ENCODE assay signal across 26 cellular contexts in genomic region chrY:7343261-7343660, GRCh38.
DNase-seq lines count a peak whose midpoint lies in the region; ATAC-seq, FAIRE-seq and TF ChIP-seq lines count a peak whose summit lies in the region.
"Had no signal": no experiment of that assay in that cellular context is flagged by ENCODE, and none has a peak within 500 bp of the region (broad histone marks: within the 10 kb centered on the region; RNA-seq: fewer than 3 reads in every experiment).

No MANE protein-coding gene starts in this region.

- TF ChIP-seq POLR2A in endothelial cell of umbilical vein (IDR thresholded peaks at IDR 0.05; ENCODE audit: low read depth, low read length), result no peak

- H3K9me3 ChIP-seq in endothelial cell of umbilical vein (replicated peaks; ENCODE audit: control insufficient read depth, insufficient read depth, low read length), result no peaks in the 10 kb centered on the region
- H3K9me3 ChIP-seq: HAP-1, thoracic aorta, uterus had no signal

- no peaks in the 10 kb centered on the region for H3K9me1 ChIP-seq in endothelial cell of umbilical vein (replicated peaks; ENCODE audit: control insufficient read depth, extremely low read depth, insufficient read depth, low read length)

- H3K27ac Mint-ChIP-seq in activated T-cell treated with anti-CD3 and anti-CD28 coated beads, Interleukin-2, amount 50 U/mL, for 72 hours, result peak overlapping the region; percentile 89
- no peak overlapping the region for H3K27ac Mint-ChIP-seq in activated T-cell treated with anti-CD3 and anti-CD28 coated beads, Interleukin-2, amount 50 U/mL, for 24 hours
- no peak overlapping the region for H3K27ac Mint-ChIP-seq in GM23338
- peak overlapping the region; percentile 99 for H3K27ac Mint-ChIP-seq in activated T-helper 17 cell treated with anti-CD3 and anti-CD28 coated beads, Interleukin-2, amount 50 U/mL, for 72 hours
- H3K27ac Mint-ChIP-seq: activated B cell treated with CpG ODN at 0.5 μM for 24 hours; stimulated activated naive B cell treated with anti-CD40 and anti-IgM and Interleukin-4, amounts not matched to agents 10 μg/mL and 1 μg/mL and 100 μg/mL, for 72 hours had no signal

- H3K27ac ChIP-seq in GM23338 (ENCODE audit: low read depth) (no peak overlapping the region), endothelial cell of umbilical vein (ENCODE audit: insufficient read depth, low read depth, low read length) (peak overlapping the region; percentile 91)
- H3K27ac ChIP-seq: RWPE1, thoracic aorta, uterus had no signal

- peak; percentile 78 for FAIRE-seq in endothelial cell of umbilical vein (lab: Jason Lieb, UNC)
- FAIRE-seq: GM12891, K562 had no signal

- no peaks in the 10 kb centered on the region; the same call in 1 of the 2 replicates for H4K20me1 ChIP-seq in GM23338 (replicated peaks; ENCODE audit: insufficient read depth)
- no peaks in the 10 kb centered on the region for H4K20me1 ChIP-seq in endothelial cell of umbilical vein (replicated peaks; ENCODE audit: control insufficient read depth, extremely low read depth, insufficient read depth, low read length)

- peak overlapping the region; percentile 56 for H3K9ac ChIP-seq in endothelial cell of umbilical vein (replicated peaks; ENCODE audit: extremely low read depth, insufficient read depth, low read length)

- no TSS peak for BruUV-seq in endothelial cell of umbilical vein (replicated peaks; lab: Mats Ljungman, UMichigan)

- H3K4me3 Mint-ChIP-seq in activated T-cell treated with anti-CD3 and anti-CD28 coated beads, Interleukin-2, amount 50 U/mL, for 72 hours, result peak overlapping the region in 1 of 2 donors; percentile 43
- H3K4me3 Mint-ChIP-seq in activated T-cell treated with anti-CD3 and anti-CD28 coated beads, Interleukin-2, amount 50 U/mL, for 24 hours, result no peak overlapping the region
- no peak overlapping the region for H3K4me3 Mint-ChIP-seq in GM23338
- H3K4me3 Mint-ChIP-seq in activated T-helper 17 cell treated with anti-CD3 and anti-CD28 coated beads, Interleukin-2, amount 50 U/mL, for 72 hours, result peak overlapping the region; percentile 80
- H3K4me3 Mint-ChIP-seq: activated B cell treated with CpG ODN at 0.5 μM for 24 hours; natural killer cell; stimulated activated naive B cell treated with anti-CD40 and anti-IgM and Interleukin-4, amounts not matched to agents 10 μg/mL and 1 μg/mL and 100 μg/mL, for 72 hours had no signal

- no peak for ATAC-seq in activated T-cell treated with anti-CD3 and anti-CD28 coated beads, Interleukin-2, amount 50 U/mL, for 72 hours (replicated peaks in 1 of 2)
- ATAC-seq in GM23338 (peak; percentile 32; the same call in 2 of the 3 replicates), GM21447 (IDR thresholded peaks at IDR 0.05; ENCODE audit: unreplicated experiment) (no peak)
- no peak for ATAC-seq in activated T-helper 17 cell treated with anti-CD3 and anti-CD28 coated beads, Interleukin-2, amount 50 U/mL, for 72 hours (replicated peaks)
- ATAC-seq: K562; left lobe of liver; natural killer cell; SK-N-SH treated with all-trans-retinoic acid at 6 μM for 48 hours; stimulated activated naive B cell treated with anti-CD40 and anti-IgM and Interleukin-4, amounts not matched to agents 10 μg/mL and 1 μg/mL and 100 μg/mL, for 72 hours had no signal

- H3K79me2 ChIP-seq in GM23338 (replicated peaks; ENCODE audit: insufficient read depth) (no peaks in the 10 kb centered on the region), endothelial cell of umbilical vein (ENCODE audit: control insufficient read depth, insufficient read depth, low read length) (no peaks in the 10 kb centered on the region)

- intact Hi-C loops in endothelial cell of umbilical vein (cut with micrococcal nuclease), result loop anchor here (1.0 to 10.0 kb wide), 2 partner anchors 112 to 201 kb away; no protein-coding TSS in a partner anchor

- no peaks in the 10 kb centered on the region for H3K4me1 Mint-ChIP-seq in activated T-cell treated with anti-CD3 and anti-CD28 coated beads, Interleukin-2, amount 50 U/mL, for 72 hours (ENCODE audit: low read depth)
- H3K4me1 Mint-ChIP-seq in activated T-cell treated with anti-CD3 and anti-CD28 coated beads, Interleukin-2, amount 50 U/mL, for 24 hours (ENCODE audit: low read depth), result no peaks in the 10 kb centered on the region
- peaks cover 17% of the 10 kb centered on the region for H3K4me1 Mint-ChIP-seq in GM23338
- H3K4me1 Mint-ChIP-seq in activated T-helper 17 cell treated with anti-CD3 and anti-CD28 coated beads, Interleukin-2, amount 50 U/mL, for 72 hours, result peaks cover 27% of the 10 kb centered on the region

- CTCF ChIA-PET in endothelial cell of umbilical vein (lab: Charles Lee), result interaction anchor here (0.9 kb wide), 1 partner anchor 70 kb away, joined by 7 read pairs; no protein-coding TSS in a partner anchor

- H3K9me3 Mint-ChIP-seq in activated T-cell treated with anti-CD3 and anti-CD28 coated beads, Interleukin-2, amount 50 U/mL, for 72 hours, result no peaks in the 10 kb centered on the region
- no peaks in the 10 kb centered on the region for H3K9me3 Mint-ChIP-seq in activated T-cell treated with anti-CD3 and anti-CD28 coated beads, Interleukin-2, amount 50 U/mL, for 24 hours
- H3K9me3 Mint-ChIP-seq in GM23338, result no peaks in the 10 kb centered on the region
- H3K9me3 Mint-ChIP-seq in activated T-helper 17 cell treated with anti-CD3 and anti-CD28 coated beads, Interleukin-2, amount 50 U/mL, for 72 hours, result no peaks in the 10 kb centered on the region
- H3K9me3 Mint-ChIP-seq: activated B cell treated with CpG ODN at 0.5 μM for 24 hours; natural killer cell; stimulated activated naive B cell treated with anti-CD40 and anti-IgM and Interleukin-4, amounts not matched to agents 10 μg/mL and 1 μg/mL and 100 μg/mL, for 72 hours had no signal

- H3K36me3 Mint-ChIP-seq in activated T-cell treated with anti-CD3 and anti-CD28 coated beads, Interleukin-2, amount 50 U/mL, for 72 hours (ENCODE audit: insufficient read depth in 2 of 2), result peaks cover 0 to 12% of the 10 kb centered on the region in 2 donors
- no peaks in the 10 kb centered on the region for H3K36me3 Mint-ChIP-seq in activated T-cell treated with anti-CD3 and anti-CD28 coated beads, Interleukin-2, amount 50 U/mL, for 24 hours (ENCODE audit: low read depth)
- peaks cover 41% of the 10 kb centered on the region for H3K36me3 Mint-ChIP-seq in GM23338 (ENCODE audit: low read depth)
- H3K36me3 Mint-ChIP-seq in activated T-helper 17 cell treated with anti-CD3 and anti-CD28 coated beads, Interleukin-2, amount 50 U/mL, for 72 hours (ENCODE audit: low read depth), result peaks cover 87% of the 10 kb centered on the region
- H3K36me3 Mint-ChIP-seq: natural killer cell had no signal

- no peaks in the 10 kb centered on the region for H3K27me3 Mint-ChIP-seq in activated T-cell treated with anti-CD3 and anti-CD28 coated beads, Interleukin-2, amount 50 U/mL, for 72 hours (ENCODE audit: low read depth)
- H3K27me3 Mint-ChIP-seq in activated T-cell treated with anti-CD3 and anti-CD28 coated beads, Interleukin-2, amount 50 U/mL, for 24 hours, result no peaks in the 10 kb centered on the region
- H3K27me3 Mint-ChIP-seq in GM23338 (ENCODE audit: insufficient read depth, low read depth, poor library complexity), result peaks cover 4% of the 10 kb centered on the region
- H3K27me3 Mint-ChIP-seq in activated T-helper 17 cell treated with anti-CD3 and anti-CD28 coated beads, Interleukin-2, amount 50 U/mL, for 72 hours, result no peaks in the 10 kb centered on the region
- H3K27me3 Mint-ChIP-seq: activated B cell treated with CpG ODN at 0.5 μM for 24 hours; stimulated activated naive B cell treated with anti-CD40 and anti-IgM and Interleukin-4, amounts not matched to agents 10 μg/mL and 1 μg/mL and 100 μg/mL, for 72 hours had no signal

- no peak for DNase-seq in activated T-cell treated with anti-CD3 and anti-CD28 coated beads, Interleukin-2, amount 50 U/mL, for 72 hours
- no peak for DNase-seq in activated T-cell treated with anti-CD3 and anti-CD28 coated beads, Interleukin-2, amount 50 U/mL, for 24 hours
- peak; percentile 13 for DNase-seq in GM23338 (ENCODE audit: low spot score)
- DNase-seq in endothelial cell of umbilical vein (ENCODE audit: low read depth, low spot score), result peak; percentile 65
- no peak for DNase-seq in AG20443 (ENCODE audit: low spot score)
- no peak for DNase-seq in NCI-H1694 treated with DMSO at 0.1 percent for 48 hours (lab: John Stamatoyannopoulos, UW)
- DNase-seq: activated B cell treated with CpG ODN at 0.5 μM for 24 hours; activated effector memory CD4-positive, alpha-beta T cell treated with Interleukin-2 at 50 U/mL for 16 hours; C1 segment of cervical spinal cord; midbrain; natural killer cell; NCI-H1105 treated with DMSO at 0.1 percent for 48 hours; NCI-H2081 treated with DMSO at 0.1 percent for 48 hours; NCI-H345; NCI-H774; stimulated activated naive B cell treated with anti-CD40 and anti-IgM and Interleukin-4, amounts not matched to agents 10 μg/mL and 1 μg/mL and 100 μg/mL, for 72 hours; uterus had no signal

- no peak for TF ChIP-seq CTCF in GM23338 (conservative IDR thresholded peaks at IDR 0.05; ENCODE audit: low read depth in 2 of 2)
- TF ChIP-seq CTCF in endothelial cell of umbilical vein (IDR thresholded peaks at IDR 0.05; ENCODE audit: extremely low read depth in 1 of 2, insufficient read depth in 1 of 2, low read depth in 1 of 2, low read length in 2 of 2), result no peak

- H3F3A ChIP-seq in GM23338 (replicated peaks; ENCODE audit: low read depth), result no peaks in the 10 kb centered on the region

- H3K4me2 ChIP-seq in GM23338, result no peak overlapping the region
- H3K4me2 ChIP-seq in endothelial cell of umbilical vein (ENCODE audit: insufficient read depth, low read length), result no peak overlapping the region

- H3K27me3 ChIP-seq in GM23338 (ENCODE audit: insufficient read depth), result no peaks in the 10 kb centered on the region
- no peaks in the 10 kb centered on the region for H3K27me3 ChIP-seq in endothelial cell of umbilical vein (ENCODE audit: control insufficient read depth in 2 of 2, insufficient read depth in 2 of 2, low read length in 2 of 2)
- H3K27me3 ChIP-seq: uterus had no signal

- 0 out of 2 replicates have a peak, but pooled peaks cover 4% of the 10 kb centered on the region for H3K36me3 ChIP-seq in GM23338 (ENCODE audit: insufficient read depth)
- H3K36me3 ChIP-seq in endothelial cell of umbilical vein (ENCODE audit: control insufficient read depth in 2 of 2, extremely low read depth in 1 of 2, insufficient read depth in 2 of 2, low read length in 2 of 2), result peaks cover 0 to 2% of the 10 kb centered on the region in 2 experiments
- H3K36me3 ChIP-seq: HAP-1, thoracic aorta, uterus had no signal

- dilution Hi-C loops in endothelial cell of umbilical vein (cut with MboI; ENCODE audit: extremely low pct_ligation_motif_present, low sequenced_read_pairs), result no loop called here

- H2AFZ ChIP-seq in GM23338, result no peak overlapping the region
- H2AFZ ChIP-seq in endothelial cell of umbilical vein (ENCODE audit: low read depth, low read length), result no peak overlapping the region

- H3K9me2 ChIP-seq in GM23338 (ENCODE audit: insufficient read depth), result no peaks in the 10 kb centered on the region

- POLR2A ChIA-PET in endothelial cell of umbilical vein (lab: Charles Lee), result interaction anchor here (0.6 kb wide), 1 partner anchor 300 kb away, joined by 3 read pairs; no protein-coding TSS in a partner anchor

- H3K4me1 ChIP-seq in GM23338 (ENCODE audit: insufficient read depth), result no peaks in the 10 kb centered on the region
- peaks cover 44% of the 10 kb centered on the region for H3K4me1 ChIP-seq in endothelial cell of umbilical vein (ENCODE audit: control insufficient read depth, extremely low read depth, insufficient read depth, low read length)
- H3K4me1 ChIP-seq: HAP-1, uterus had no signal

- H3K4me3 ChIP-seq in GM23338, result no peak overlapping the region
- no peak overlapping the region for H3K4me3 ChIP-seq in endothelial cell of umbilical vein (replicated peaks in 1 of 3; ENCODE audit: insufficient read depth in 1 of 3, low read depth in 1 of 3, low read length in 3 of 3)
- H3K4me3 ChIP-seq: HAP-1, K562, thoracic aorta, uterus had no signal

Comparison
In these comparisons a context has a peak if more than half of its experiments do, and no peak if none do; other contexts are left out.
1. H3K27ac Mint-ChIP-seq: peak in activated T-cell treated with anti-CD3 and anti-CD28 coated beads, Interleukin-2, amount 50 U/mL, for 72 hours (single experiment) and activated T-helper 17 cell treated with anti-CD3 and anti-CD28 coated beads, Interleukin-2, amount 50 U/mL, for 72 hours (single experiment); none in activated T-cell treated with anti-CD3 and anti-CD28 coated beads, Interleukin-2, amount 50 U/mL, for 24 hours (single experiment) and GM23338 (single experiment).
2. DNase-seq: peak in GM23338 (single experiment) and endothelial cell of umbilical vein (single experiment); none in activated T-cell treated with anti-CD3 and anti-CD28 coated beads, Interleukin-2, amount 50 U/mL, for 72 hours (0 of 2), activated T-cell treated with anti-CD3 and anti-CD28 coated beads, Interleukin-2, amount 50 U/mL, for 24 hours (single experiment), AG20443 (single experiment) and NCI-H1694 treated with DMSO at 0.1 percent for 48 hours (single experiment).